7 cellular contexts compared by ENCODE assay signal in the genomic region with DNA sequence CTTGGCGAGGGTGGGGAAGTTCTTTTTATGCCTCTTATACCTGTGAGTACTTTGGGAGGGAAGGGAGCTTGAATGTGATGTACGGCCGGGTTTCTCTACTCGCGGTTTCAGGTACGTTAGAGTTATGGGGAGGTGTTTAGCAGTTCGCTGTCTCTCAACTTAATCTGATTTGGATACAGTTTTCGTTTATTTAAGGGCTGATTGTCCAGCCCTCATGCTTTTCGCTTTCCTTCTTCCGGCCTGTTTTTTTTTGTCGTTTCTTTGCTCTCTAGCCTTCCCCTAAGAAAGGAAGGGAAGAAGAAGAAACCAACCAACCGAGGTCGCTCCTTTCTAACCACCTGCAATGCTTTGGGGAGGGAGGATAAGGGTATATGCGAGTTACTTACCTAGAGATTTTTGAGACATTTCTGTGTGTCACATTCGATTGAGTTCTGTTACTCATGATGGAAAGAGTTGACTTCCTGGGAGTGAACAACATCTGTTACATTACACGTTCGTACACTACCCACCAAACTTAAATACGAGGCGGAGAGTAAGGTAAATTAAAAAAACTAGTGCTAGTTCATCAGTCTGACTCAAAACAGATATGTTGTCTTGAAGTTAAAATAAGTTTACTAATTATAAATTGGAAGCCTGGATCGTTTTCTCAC. TPM values are rescaled to one million over a fixed set of nuclear protein-coding genes. Genes with fewer than 3 reads are reported as not detected.
DNase-seq lines count a peak whose midpoint lies in the region; ATAC-seq and TF ChIP-seq lines count a peak whose summit lies in the region.

No MANE protein-coding gene starts in this region.

- 0 out of 2 replicates have a peak, but pooled peaks cover 3% of the 10 kb centered on the region for H3K4me1 ChIP-seq in ES-I3 (ENCODE audit: insufficient read depth, low read length)
- H3K4me1 ChIP-seq in Panc1 (ENCODE audit: control insufficient read depth, insufficient read depth, low read length) = peaks cover 34% of the 10 kb centered on the region; the same call in 1 of the 2 replicates
- H3K4me1 ChIP-seq in sigmoid colon = peaks cover 0 to 52% (median 45%) of the 10 kb centered on the region in 4 donors

- peak overlapping the region; percentile 81 for H3K9ac ChIP-seq in ES-I3 (ENCODE audit: low read depth, low read length)

- ATAC-seq in HG02623 (IDR thresholded peaks at IDR 0.05; ENCODE audit: unreplicated experiment) (peak; percentile 1), Panc1 (0 out of 2 replicates have a peak, but pooled peaks have one; percentile 0)

- WGBS in sigmoid colon, 2 donors = 1 to 2% methylated on average over 20 of the region's 20 CpGs

- intact Hi-C loops in Panc1 (cut with micrococcal nuclease; ENCODE audit: unreplicated experiment) = loop anchor here (5.0 kb wide), 1 partner anchor 156 kb away; the partner anchor contains the start of genes MITD1 and MRPL30
- intact Hi-C loops in sigmoid colon (cut with DNase I) = loop anchor here (2.0 to 10.0 kb wide), 5 partner anchors 153 to 1917 kb away; partner anchors contain the start of genes CNOT11, LIPT1, MGAT4A and MITD1

- DNase-seq in Panc1 (ENCODE audit: low read depth, low spot score) (no peak), fibroblast of peridontal ligament (ENCODE audit: extremely low read depth) (peak; percentile 23), sigmoid colon (no peak), putamen (ENCODE audit: low spot score) (no peak), NCI-H1436 (lab: John Stamatoyannopoulos, UW) (no peak)

- no peaks in the 10 kb centered on the region for H3K36me3 ChIP-seq in ES-I3 (ENCODE audit: insufficient read depth, low read length)
- H3K36me3 ChIP-seq in Panc1 (ENCODE audit: control insufficient read depth, insufficient read depth, low read length) = peaks cover 5% of the 10 kb centered on the region; the same call in 1 of the 2 replicates
- H3K36me3 ChIP-seq in sigmoid colon = no peaks in the 10 kb centered on the region

- peak overlapping the region; percentile 69 to 89 for H3K4me3 ChIP-seq in Panc1 (ENCODE audit: low read depth in 2 of 2, low read length in 2 of 2)
- peak overlapping the region; percentile 73 to 92 (median 88) for H3K4me3 ChIP-seq in sigmoid colon

- POLR2A ChIA-PET in Panc1 (lab: Charles Lee) = no interaction called here

- no peak for TF ChIP-seq POLR2A in sigmoid colon (IDR thresholded peaks at IDR 0.05)

- H3K9me3 ChIP-seq in ES-I3 (ENCODE audit: control insufficient read depth, insufficient read depth, low read length) = no peaks in the 10 kb centered on the region
- no peaks in the 10 kb centered on the region for H3K9me3 ChIP-seq in Panc1 (ENCODE audit: control insufficient read depth, insufficient read depth, low read depth, low read length)
- H3K9me3 ChIP-seq in sigmoid colon = no peaks in the 10 kb centered on the region

- H3K27ac ChIP-seq in Panc1 (ENCODE audit: low read length) = peak overlapping the region; percentile 94
- peak overlapping the region; percentile 90 to 95 (median 94) for H3K27ac ChIP-seq in sigmoid colon

- TF ChIP-seq CTCF in Panc1 (IDR thresholded peaks at IDR 0.05) (no peak), sigmoid colon (IDR thresholded peaks at IDR 0.05) (no peak)

- in situ Hi-C loops in Panc1 (cut with HindIII; ENCODE audit: low pct_unique_long_range_greater_than_20kb, low sequenced_read_pairs) = no loop called here

- TF ChIP-seq EP300 in sigmoid colon (IDR thresholded peaks at IDR 0.05) = no peak

- CTCF ChIA-PET in Panc1 (lab: Charles Lee) = interaction anchor here (1.7 kb wide), 1 partner anchor 152 kb away, joined by 4 read pairs; the partner anchor contains the start of gene REV1

- TSS peak; percentile 81 for BruUV-seq in Panc1 (replicated peaks; lab: Mats Ljungman, UMichigan)

- no peaks in the 10 kb centered on the region for H3K27me3 ChIP-seq in Panc1 (ENCODE audit: control insufficient read depth, insufficient read depth, low read length)
- no peaks in the 10 kb centered on the region for H3K27me3 ChIP-seq in sigmoid colon

RNA-seq across cellular contexts. Expression of gene EIF5B, which starts 0.9 kb away (rescaled TPM):
- total RNA-seq in Panc1 (2021; ENCODE audit: unreplicated experiment) = 49.0 TPM
- polyA plus RNA-seq in Panc1 (2012; ENCODE audit: insufficient read length) = 30.8 TPM
- 10 to 100 TPM; 32.7 to 44.3 (median 40.8) TPM for total RNA-seq in sigmoid colon
- polyA plus RNA-seq in sigmoid colon = 10 to 100 TPM; 15.0 to 23.8 (median 19.2) TPM

RNA-seq across cellular contexts. Expression of gene TXNDC9, which starts 1.9 kb away (rescaled TPM):
- total RNA-seq in Panc1 (2021; ENCODE audit: unreplicated experiment) (47.0 TPM), sigmoid colon (10 to 100 TPM; 26.0 to 41.3 (median 33.8) TPM)
- polyA plus RNA-seq in Panc1 (2012; ENCODE audit: insufficient read length) = 21.6 TPM
- polyA plus RNA-seq in sigmoid colon = 10 to 100 TPM; 31.3 to 57.6 (median 33.0) TPM

RNA-seq across cellular contexts. Expression of gene LYG1, which starts 37.1 kb away (rescaled TPM):
- total RNA-seq in Panc1 (2021; ENCODE audit: unreplicated experiment) = 0.23 TPM
- 0.30 TPM for polyA plus RNA-seq in Panc1 (2012; ENCODE audit: insufficient read length)
- total RNA-seq in sigmoid colon = 1 to 10 TPM in 1 of 4 donors, under 1 TPM in 1, not detected in 2; 0.71 to 1.2 TPM
- polyA plus RNA-seq in sigmoid colon = 1 to 10 TPM in 1 of 3 donors, not detected in 2; 2.0 TPM
